Comparison of ENCODE assay signal across 21 cellular contexts in genomic region chr3:13972679-13973379, GRCh38.
"Had no signal": no experiment of that assay in that cellular context is flagged by ENCODE, and none has a peak within 500 bp of the region (broad histone marks: within the 10 kb centered on the region; RNA-seq: fewer than 3 reads in every experiment).

No MANE protein-coding gene starts in this region.

- H3K27me3 ChIP-seq: body of pancreas, dorsolateral prefrontal cortex, gastroesophageal sphincter, tibial nerve, uterus had no signal

- H3K4me1 ChIP-seq: body of pancreas, gastroesophageal sphincter, tibial nerve, uterus had no signal

- H3K27me3 Mint-ChIP-seq: activated naive CD8-positive, alpha-beta T cell treated with anti-CD3 and anti-CD28 coated beads, Interleukin-2, amount 10 ng/mL, durations not matched to agents 7 days and 5 days; progenitor cell of endocrine pancreas had no signal

- H3K4me3 ChIP-seq: body of pancreas, dorsolateral prefrontal cortex, gastroesophageal sphincter, mucosa of descending colon, tibial nerve, uterus had no signal

- H3K4me3 Mint-ChIP-seq: activated CD4-positive, alpha-beta memory T cell treated with anti-CD3 and anti-CD28 coated beads for 36 hours; activated CD4-positive, alpha-beta T cell treated with anti-CD3 and anti-CD28 coated beads for 36 hours; activated naive CD8-positive, alpha-beta T cell treated with anti-CD3 and anti-CD28 coated beads, Interleukin-2, amount 10 ng/mL, durations not matched to agents 7 days and 5 days; activated T-helper 1 cell treated with anti-CD3 and anti-CD28 coated beads, Interleukin-12 subunit alpha, Interleukin-12 subunit beta, Interleukin-2, Interleukin-4 antibody, amounts not matched to agents 30 ng/mL and 10 ng/mL and 1 ng/mL, durations not matched to agents 14 hours and 24 hours and 36 hours; naive B cell; neural crest cell; stimulated activated naive CD8-positive, alpha-beta T cell treated with anti-CD3 and anti-CD28 coated beads, Interleukin-15, Interleukin-2, amounts not matched to agents 100 ng/mL and 50 ng/mL, for 24 hours; WTC11 had no signal

- DNase-seq: activated CD4-positive, alpha-beta memory T cell treated with anti-CD3 and anti-CD28 coated beads for 36 hours; activated CD4-positive, alpha-beta T cell treated with anti-CD3 and anti-CD28 coated beads for 36 hours; activated naive CD8-positive, alpha-beta T cell treated with anti-CD3 and anti-CD28 coated beads, Interleukin-2, amount 10 ng/mL, durations not matched to agents 7 days and 5 days; activated T-cell treated with anti-CD3 and anti-CD28 coated beads for 4 hours; body of pancreas; central memory CD4-positive, alpha-beta T cell; dorsolateral prefrontal cortex; erythroblast; mesenchymal stem cell; mucosa of descending colon; naive B cell; right cardiac atrium; uterus had no signal

- H3K4me1 Mint-ChIP-seq: activated CD4-positive, alpha-beta T cell treated with anti-CD3 and anti-CD28 coated beads for 36 hours; activated naive CD8-positive, alpha-beta T cell treated with anti-CD3 and anti-CD28 coated beads, Interleukin-2, amount 10 ng/mL, durations not matched to agents 7 days and 5 days; naive B cell; neural crest cell; WTC11 had no signal

- H3K27ac Mint-ChIP-seq: activated CD4-positive, alpha-beta memory T cell treated with anti-CD3 and anti-CD28 coated beads for 36 hours; activated CD4-positive, alpha-beta T cell treated with anti-CD3 and anti-CD28 coated beads for 36 hours; activated naive CD8-positive, alpha-beta T cell treated with anti-CD3 and anti-CD28 coated beads, Interleukin-2, amount 10 ng/mL, durations not matched to agents 7 days and 5 days; activated T-helper 1 cell treated with anti-CD3 and anti-CD28 coated beads, Interleukin-12 subunit alpha, Interleukin-12 subunit beta, Interleukin-2, Interleukin-4 antibody, amounts not matched to agents 30 ng/mL and 10 ng/mL and 1 ng/mL, durations not matched to agents 14 hours and 24 hours and 36 hours; naive B cell; progenitor cell of endocrine pancreas; stimulated activated naive CD8-positive, alpha-beta T cell treated with anti-CD3 and anti-CD28 coated beads, Interleukin-15, Interleukin-2, amounts not matched to agents 100 ng/mL and 50 ng/mL, for 24 hours; WTC11 had no signal

- H3K36me3 ChIP-seq: gastroesophageal sphincter, tibial nerve, uterus had no signal

- ATAC-seq: activated CD4-positive, alpha-beta T cell treated with anti-CD3 and anti-CD28 coated beads for 36 hours; body of pancreas; gastroesophageal sphincter; mucosa of descending colon; right cardiac atrium; WTC11 had no signal

- H3K27ac ChIP-seq: body of pancreas, dorsolateral prefrontal cortex, gastroesophageal sphincter, tibial nerve, uterus had no signal

- FAIRE-seq: colon had no signal
